9 cellular contexts compared by ENCODE assay signal in genomic region chr7:1567893-1568292, GRCh38. TPM values are rescaled to one million over a fixed set of nuclear protein-coding genes. Genes with fewer than 3 reads are reported as not detected.
A peak's percentile ranks its signal among the peaks of the same experiment; 100 is the strongest.
DNase-seq lines count a peak whose midpoint lies in the region; ATAC-seq and TF ChIP-seq lines count a peak whose summit lies in the region.
"Had no signal": no experiment of that assay in that cellular context is flagged by ENCODE, and none has a peak within 500 bp of the region (broad histone marks: within the 10 kb centered on the region; RNA-seq: fewer than 3 reads in every experiment).

No MANE protein-coding gene starts in this region.

- no peaks in the 10 kb centered on the region for H4K20me1 ChIP-seq in hepatocyte (ENCODE audit: insufficient read depth, poor library complexity, severe bottlenecking)

- 79% methylated on average over 13 of the region's 13 CpGs for WGBS in hepatocyte (ENCODE audit: low lambda C conversion rate, missing lambda C conversion rate)
- 89% methylated on average over 13 of the region's 13 CpGs; no CpG with 5 or more reads in 1 of the 2 donors for WGBS in transverse colon (ENCODE audit: low coverage in 1 of 2), 2 donors
- WGBS in testis, 2 donors: 92 to 94% methylated on average over 8 to 13 of the region's 13 CpGs

- in situ Hi-C loops in transverse colon (cut with MboI; ENCODE audit: low pct_ligation_motif_present in 1 of 4, low pct_unique_long_range_greater_than_20kb in 1 of 4, low sequenced_read_pairs in 3 of 4): no loop called here

- H3K27me3 Mint-ChIP-seq in activated naive CD4-positive, alpha-beta T cell treated with anti-CD3 and anti-CD28 coated beads, Interleukin-2, amount 10 ng/mL, durations not matched to agents 7 days and 5 days: no peaks in the 10 kb centered on the region
- no peaks in the 10 kb centered on the region for H3K27me3 Mint-ChIP-seq in WTC11 (ENCODE audit: low read depth)

- no peak for DNase-seq in activated naive CD4-positive, alpha-beta T cell treated with anti-CD3 and anti-CD28 coated beads, Interleukin-2, amount 10 ng/mL, durations not matched to agents 7 days and 5 days
- no peak for DNase-seq in activated naive CD4-positive, alpha-beta T cell (lab: John Stamatoyannopoulos, UW)
- DNase-seq in WTC11 (ENCODE audit: low spot score): no peak
- DNase-seq in hepatocyte (ENCODE audit: low spot score): peak; percentile 65
- DNase-seq in transverse colon: no peak
- no peak for DNase-seq in SIG-M5 (lab: John Stamatoyannopoulos, UW)
- DNase-seq in testis: no peak
- DNase-seq: NCI-H748 treated with DMSO at 0.1 percent for 48 hours had no signal

- H3K9me3 Mint-ChIP-seq in activated naive CD4-positive, alpha-beta T cell treated with anti-CD3 and anti-CD28 coated beads, Interleukin-2, amount 10 ng/mL, durations not matched to agents 7 days and 5 days: no peaks in the 10 kb centered on the region
- H3K9me3 Mint-ChIP-seq in WTC11: no peaks in the 10 kb centered on the region

- H2AFZ ChIP-seq in hepatocyte: no peak overlapping the region

- H3K36me3 Mint-ChIP-seq in activated naive CD4-positive, alpha-beta T cell treated with anti-CD3 and anti-CD28 coated beads, Interleukin-2, amount 10 ng/mL, durations not matched to agents 7 days and 5 days: peaks cover 15% of the 10 kb centered on the region
- peaks cover 15% of the 10 kb centered on the region for H3K36me3 Mint-ChIP-seq in WTC11

- no peak for TF ChIP-seq CTCF in WTC11 (IDR thresholded peaks at IDR 0.05)
- TF ChIP-seq CTCF in hepatocyte (IDR thresholded peaks at IDR 0.05; ENCODE audit: poor library complexity): no peak
- no peak for TF ChIP-seq CTCF in transverse colon (IDR thresholded peaks at IDR 0.05)
- no peak for TF ChIP-seq CTCF in testis (IDR thresholded peaks at IDR 0.05)

- peak overlapping the region; percentile 12 for H3K4me3 Mint-ChIP-seq in activated naive CD4-positive, alpha-beta T cell treated with anti-CD3 and anti-CD28 coated beads, Interleukin-2, amount 10 ng/mL, durations not matched to agents 7 days and 5 days
- H3K4me3 Mint-ChIP-seq in WTC11: peak overlapping the region; percentile 33

- TF ChIP-seq EP300 in transverse colon (IDR thresholded peaks at IDR 0.05; ENCODE audit: low read depth): no peak

- ATAC-seq in WTC11 (no peak), HG03521 (IDR thresholded peaks at IDR 0.05; ENCODE audit: unreplicated experiment) (no peak)

- H3K9me3 ChIP-seq in hepatocyte (ENCODE audit: low read depth): no peaks in the 10 kb centered on the region
- H3K9me3 ChIP-seq in transverse colon: no peaks in the 10 kb centered on the region
- no peaks in the 10 kb centered on the region for H3K9me3 ChIP-seq in testis

- peaks cover 39% of the 10 kb centered on the region for H3K4me1 Mint-ChIP-seq in activated naive CD4-positive, alpha-beta T cell treated with anti-CD3 and anti-CD28 coated beads, Interleukin-2, amount 10 ng/mL, durations not matched to agents 7 days and 5 days
- peaks cover 23% of the 10 kb centered on the region for H3K4me1 Mint-ChIP-seq in WTC11

- no peaks in the 10 kb centered on the region for H3K36me3 ChIP-seq in hepatocyte (replicated peaks; ENCODE audit: insufficient read depth, low read depth)
- no peaks in the 10 kb centered on the region for H3K36me3 ChIP-seq in transverse colon
- no peaks in the 10 kb centered on the region for H3K36me3 ChIP-seq in testis (ENCODE audit: low read depth, missing control alignments)

- H3K27me3 ChIP-seq in hepatocyte (no peaks in the 10 kb centered on the region), transverse colon (no peaks in the 10 kb centered on the region), testis (no peaks in the 10 kb centered on the region)

- H3K4me3 ChIP-seq in hepatocyte (no peak overlapping the region), transverse colon (no peak overlapping the region), testis (no peak overlapping the region)

- intact Hi-C loops in transverse colon (cut with DNase I; ENCODE audit: low total_unique reads): no loop called here
- intact Hi-C loops in testis (cut with DNase I; ENCODE audit: low total_unique reads): no loop called here

- H3K4me2 ChIP-seq in hepatocyte: peak overlapping the region; percentile 84

- no peaks in the 10 kb centered on the region for H3K9me2 ChIP-seq in hepatocyte (replicated peaks; ENCODE audit: insufficient read depth)

- H3K27ac Mint-ChIP-seq in activated naive CD4-positive, alpha-beta T cell treated with anti-CD3 and anti-CD28 coated beads, Interleukin-2, amount 10 ng/mL, durations not matched to agents 7 days and 5 days: no peak overlapping the region
- peak overlapping the region; percentile 82 for H3K27ac Mint-ChIP-seq in WTC11

- H3K27ac ChIP-seq in hepatocyte: peak overlapping the region; percentile 99
- H3K27ac ChIP-seq in transverse colon: peak overlapping the region; percentile 93 to 98 (median 97)
- no peak overlapping the region for H3K27ac ChIP-seq in testis

- POLR2A ChIA-PET in WTC11 (lab: Charles Lee): no interaction called here

- H3K4me1 ChIP-seq in hepatocyte (ENCODE audit: insufficient read depth): peaks cover 34% of the 10 kb centered on the region
- peaks cover 16 to 51% (median 43%) of the 10 kb centered on the region in 4 donors for H3K4me1 ChIP-seq in transverse colon
- H3K4me1 ChIP-seq in testis: peaks cover 22% of the 10 kb centered on the region

- CTCF ChIA-PET in activated naive CD4-positive, alpha-beta T cell treated with anti-CD3 and anti-CD28 coated beads, Interleukin-2, amount 10 ng/mL, durations not matched to agents 7 days and 5 days (lab: Charles Lee): no interaction called here
- CTCF ChIA-PET in WTC11 (lab: Charles Lee): interaction anchor here (1.2 kb wide), 1 partner anchor 12 kb away, joined by 3 read pairs; the partner anchor contains the start of gene TMEM184A

- TF ChIP-seq POLR2A in transverse colon (IDR thresholded peaks at IDR 0.05): no peak
- TF ChIP-seq POLR2A in testis (IDR thresholded peaks at IDR 0.05): no peak

- peaks cover 21% of the 10 kb centered on the region for H3K79me2 ChIP-seq in hepatocyte

TF ChIP-seq in WTC11, 78 proteins besides CTCF, POLR2A, EP300 and RAD21 (continues in another document):
- TF ChIP-seq GABPB1 (CRISPR knock-in tag; IDR thresholded peaks at IDR 0.05): no peak
- TF ChIP-seq ZNF671 (CRISPR knock-in tag; IDR thresholded peaks at IDR 0.05): no peak
- no peak for TF ChIP-seq ZNF219 (CRISPR knock-in tag; IDR thresholded peaks at IDR 0.05; ENCODE audit: borderline replicate concordance)
- TF ChIP-seq NFYB (CRISPR knock-in tag; conservative IDR thresholded peaks at IDR 0.05; ENCODE audit: low read depth): no peak
- no peak for TF ChIP-seq ATF2 (CRISPR knock-in tag; IDR thresholded peaks at IDR 0.05; ENCODE audit: borderline replicate concordance, low read depth)
- TF ChIP-seq GTF2I (CRISPR knock-in tag; conservative IDR thresholded peaks at IDR 0.05): no peak
- TF ChIP-seq GRHL2 (CRISPR knock-in tag; IDR thresholded peaks at IDR 0.05; ENCODE audit: insufficient replicate concordance, severe bottlenecking): no peak
- TF ChIP-seq USF2 (CRISPR knock-in tag; IDR thresholded peaks at IDR 0.05): no peak
- TF ChIP-seq, protein P1, sequence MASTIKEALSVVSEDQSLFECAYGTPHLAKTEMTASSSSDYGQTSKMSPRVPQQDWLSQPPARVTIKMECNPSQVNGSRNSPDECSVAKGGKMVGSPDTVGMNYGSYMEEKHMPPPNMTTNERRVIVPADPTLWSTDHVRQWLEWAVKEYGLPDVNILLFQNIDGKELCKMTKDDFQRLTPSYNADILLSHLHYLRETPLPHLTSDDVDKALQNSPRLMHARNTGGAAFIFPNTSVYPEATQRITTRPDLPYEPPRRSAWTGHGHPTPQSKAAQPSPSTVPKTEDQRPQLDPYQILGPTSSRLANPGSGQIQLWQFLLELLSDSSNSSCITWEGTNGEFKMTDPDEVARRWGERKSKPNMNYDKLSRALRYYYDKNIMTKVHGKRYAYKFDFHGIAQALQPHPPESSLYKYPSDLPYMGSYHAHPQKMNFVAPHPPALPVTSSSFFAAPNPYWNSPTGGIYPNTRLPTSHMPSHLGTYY (CRISPR knock-in tag; IDR thresholded peaks at IDR 0.05): no peak

RNA-seq across cellular contexts. Expression of gene PSMG3, which starts 1.9 kb away (rescaled TPM):
- total RNA-seq in WTC11 (2021): 33.3 to 50.7 TPM (median 45.9 TPM) in 3 replicates
- total RNA-seq in hepatocyte: 27.5 and 42.7 TPM in 2 replicates
- polyA plus RNA-seq in hepatocyte: 44.8 and 60.3 TPM in 2 replicates
- total RNA-seq in transverse colon: 10 to 100 TPM in 3 of 4 donors, 1 to 10 TPM in 1; 7.1 to 41.9 (median 27.6) TPM
- total RNA-seq in testis: 10 to 100 TPM; 39.1 to 44.5 TPM
- 23.7 TPM for polyA plus RNA-seq in testis (ENCODE audit: insufficient read depth, low read depth, low replicate concordance)

RNA-seq across cellular contexts. Expression of gene TMEM184A, which starts 11.9 kb away (rescaled TPM):
- 1.3 to 1.4 TPM (median 1.3 TPM) in 3 replicates for total RNA-seq in WTC11 (2021)
- total RNA-seq in hepatocyte: 14.5 and 23.4 TPM in 2 replicates
- 18.6 and 24.7 TPM in 2 replicates for polyA plus RNA-seq in hepatocyte
- total RNA-seq in transverse colon: 100 to 1,000 TPM in 2 of 4 donors, 10 to 100 TPM in 2; 49.9 to 151 (median 94.1) TPM
- 10 to 100 TPM; 18.7 to 20.9 TPM for total RNA-seq in testis
- 7.1 TPM for polyA plus RNA-seq in testis (ENCODE audit: insufficient read depth, low read depth, low replicate concordance)

RNA-seq across cellular contexts. Expression of gene MAFK, which starts 37.4 kb away (rescaled TPM):
- total RNA-seq in WTC11 (2021) (15.7 to 21.7 TPM (median 18.7 TPM) in 3 replicates), hepatocyte (14.6 and 24.0 TPM in 2 replicates), transverse colon (100 to 1,000 TPM in 1 of 4 donors, 10 to 100 TPM in 3; 22.9 to 103 (median 44.0) TPM), testis (10 to 100 TPM; 17.9 to 25.8 TPM)
- polyA plus RNA-seq in hepatocyte (4.4 and 7.8 TPM in 2 replicates), testis (ENCODE audit: insufficient read depth, low read depth, low replicate concordance) (15.0 TPM)

Comparison
In these comparisons a context has a peak if more than half of its experiments do, and no peak if none do; other contexts are left out.
1. H3K27ac ChIP-seq: peak in hepatocyte (single experiment) and transverse colon (4 of 4); none in testis (0 of 2).